ENCODE assay signal across 8 cellular contexts in genomic region chr15:40108855-40109735, GRCh38. TPM values are rescaled to one million over a fixed set of nuclear protein-coding genes. Genes with fewer than 3 reads are reported as not detected.
DNase-seq lines count a peak whose midpoint lies in the region; ATAC-seq and TF ChIP-seq lines count a peak whose summit lies in the region.

Gene BMF, minus strand, starts transcription at chr15:40108879. Its CDS starts 2,793 bp downstream, at chr15:40106086.

- no peaks in the 10 kb centered on the region for H3K79me1 ChIP-seq in H9 (ENCODE audit: insufficient read depth, low read depth, low read length, poor library complexity, severe bottlenecking)

- peak within 1 kb of the TSS; percentile 88 to 97 for H3K4me3 Mint-ChIP-seq in H9
- H3K4me3 Mint-ChIP-seq in neural progenitor cell, result peak within 1 kb of the TSS; percentile 96

- H3K27me3 ChIP-seq in H9 (ENCODE audit: insufficient read depth, low read length) (no peaks in the 10 kb centered on the region; the same call in 1 of the 2 replicates), MG63 (no peaks in the 10 kb centered on the region), foreskin keratinocyte (no peaks in the 10 kb centered on the region), neural progenitor cell (peaks cover 33% of the 10 kb centered on the region), stomach smooth muscle (ENCODE audit: control insufficient read depth in 1 of 2, insufficient read depth in 2 of 2, low read length in 2 of 2) (peaks cover 2% of the 10 kb centered on the region in 2 donors)

- no peak within 1 kb of the TSS for H4K91ac ChIP-seq in H9 (ENCODE audit: insufficient read length, low read depth, low read length)

- no peak within 1 kb of the TSS for H3K23ac ChIP-seq in H9 (ENCODE audit: insufficient read length, low read depth, low read length)

- H3K27ac ChIP-seq in H9 (ENCODE audit: insufficient read length, low read depth, low read length) (no peak within 1 kb of the TSS), foreskin keratinocyte (no peak within 1 kb of the TSS), neural progenitor cell (no peak within 1 kb of the TSS), stomach smooth muscle (ENCODE audit: low read length) (peak within 1 kb of the TSS; percentile 70)

- H3K36me3 Mint-ChIP-seq in H9 (ENCODE audit: insufficient read depth in 1 of 3, low read depth in 3 of 3) (peaks cover 0 to 18% (median 8%) of the 10 kb centered on the region in 3 experiments; a peak in 5 of 7 replicates), neural progenitor cell (peaks cover 13% of the 10 kb centered on the region)

- H4K20me1 ChIP-seq in H9 (ENCODE audit: control insufficient read depth, insufficient read depth, insufficient read length) (no peaks in the 10 kb centered on the region), neural progenitor cell (ENCODE audit: low read depth) (peaks cover 40% of the 10 kb centered on the region)

- peak; percentile 80 for ATAC-seq in foreskin keratinocyte

- no peak within 1 kb of the TSS for H3K4ac ChIP-seq in H9 (ENCODE audit: low read depth, low read length)

- no peaks in the 10 kb centered on the region for H3K9me3 ChIP-seq in H9 (ENCODE audit: control insufficient read depth, low read depth, low read length)
- H3K9me3 ChIP-seq in MG63, result no peaks in the 10 kb centered on the region
- no peaks in the 10 kb centered on the region for H3K9me3 ChIP-seq in neural progenitor cell (ENCODE audit: low read depth)
- H3K9me3 ChIP-seq in stomach smooth muscle (ENCODE audit: control insufficient read depth in 2 of 2, low read length in 2 of 2), result no peaks in the 10 kb centered on the region

- no peak within 1 kb of the TSS for H4K5ac ChIP-seq in H9 (ENCODE audit: insufficient read length, low read depth, low read length)

- H3K18ac ChIP-seq in H9 (ENCODE audit: insufficient read length, low read depth, low read length), result no peak within 1 kb of the TSS

- H3K56ac ChIP-seq in H9 (ENCODE audit: insufficient read length, low read depth, low read length), result no peak within 1 kb of the TSS

- no peak within 1 kb of the TSS for H2BK120ac ChIP-seq in H9 (ENCODE audit: low read depth, low read length, poor library complexity, severe bottlenecking)

- no peak within 1 kb of the TSS for H2BK20ac ChIP-seq in H9 (ENCODE audit: low read depth, low read length, poor library complexity, severe bottlenecking)

- no CpG with 5 or more reads among the region's 48 CpGs for WGBS in H9 (ENCODE audit: extremely low coverage, insufficient read length, low lambda C conversion rate)

- no peak within 1 kb of the TSS for H3T11ph ChIP-seq in H9 (ENCODE audit: low read length)

- H3K9me3 Mint-ChIP-seq in H9 (no peaks in the 10 kb centered on the region; a peak in 1 of 5 replicates), neural progenitor cell (no peaks in the 10 kb centered on the region)

- DNase-seq in ELR (ENCODE audit: low read depth), result peak; percentile 99
- peak; percentile 99 for DNase-seq in H9
- peak; percentile 98 for DNase-seq in MG63
- peak; percentile 96 to 98 for DNase-seq in SHP77 (lab: John Stamatoyannopoulos, UW)
- peak; percentile 99 for DNase-seq in activated effector memory CD4-positive, alpha-beta T cell treated with anti-CD3 and anti-CD28 coated beads, Interleukin-2, amount 50 U/mL, for 16 hours
- DNase-seq in foreskin keratinocyte, result peak; percentile 91 to 95
- peak; percentile 100 for DNase-seq in neural progenitor cell (ENCODE audit: low spot score)

- peak within 1 kb of the TSS; percentile 44 for H3K4me3 ChIP-seq in MG63
- H3K4me3 ChIP-seq in neural progenitor cell, result peak within 1 kb of the TSS; percentile 92
- peak within 1 kb of the TSS; percentile 87 to 91 for H3K4me3 ChIP-seq in stomach smooth muscle (ENCODE audit: low read length in 2 of 2)

- peaks cover 63 to 76% of the 10 kb centered on the region in 2 experiments for H3K4me1 Mint-ChIP-seq in H9
- H3K4me1 Mint-ChIP-seq in neural progenitor cell, result peaks cover 84% of the 10 kb centered on the region

- TF ChIP-seq CTCF in H9 (conservative IDR thresholded peaks at IDR 0.05), result peak; percentile 59; the same call in 2 of the 3 replicates
- TF ChIP-seq CTCF in foreskin keratinocyte (conservative IDR thresholded peaks at IDR 0.05), result peak; percentile 58
- TF ChIP-seq CTCF in neural progenitor cell (IDR thresholded peaks at IDR 0.05), result peak; percentile 53

- no peak within 1 kb of the TSS for H2AK5ac ChIP-seq in H9 (ENCODE audit: insufficient read length, low read length)

- no peak within 1 kb of the TSS for H2BK15ac ChIP-seq in H9 (ENCODE audit: low read depth, low read length)

- peak within 1 kb of the TSS; percentile 42; the same call in 1 of the 2 replicates for H3K14ac ChIP-seq in H9 (ENCODE audit: insufficient read depth, low read length)

- no peak within 1 kb of the TSS for H2BK12ac ChIP-seq in H9 (ENCODE audit: insufficient read length, low read depth, low read length)

- H3F3A ChIP-seq in neural progenitor cell (ENCODE audit: low read depth), result peaks cover 56% of the 10 kb centered on the region

- peaks cover 25% of the 10 kb centered on the region for H3K4me1 ChIP-seq in H9 (ENCODE audit: insufficient read depth, low read length)
- H3K4me1 ChIP-seq in foreskin keratinocyte, result peaks cover 10% of the 10 kb centered on the region
- H3K4me1 ChIP-seq in neural progenitor cell, result peaks cover 53% of the 10 kb centered on the region
- H3K4me1 ChIP-seq in stomach smooth muscle (ENCODE audit: control insufficient read depth, insufficient read depth, low read length), result peaks cover 49% of the 10 kb centered on the region

- H3K27me3 Mint-ChIP-seq in H9 (ENCODE audit: low read depth), result peaks cover 5% of the 10 kb centered on the region
- H3K27me3 Mint-ChIP-seq in neural progenitor cell (ENCODE audit: insufficient read depth, low read depth), result peaks cover 25% of the 10 kb centered on the region

- H4K8ac ChIP-seq in H9 (replicated peaks; ENCODE audit: insufficient read length, low read depth, low read length), result no peak within 1 kb of the TSS

- peaks cover 10% of the 10 kb centered on the region for H3K23me2 ChIP-seq in H9 (ENCODE audit: insufficient read length, low read depth, low read length, poor library complexity, severe bottlenecking)

- H3K9ac ChIP-seq in H9 (ENCODE audit: extremely low read depth, insufficient read length, low read length), result peak within 1 kb of the TSS; percentile 40
- H3K9ac ChIP-seq in neural progenitor cell, result no peak within 1 kb of the TSS
- H3K9ac ChIP-seq in stomach smooth muscle (ENCODE audit: low read length in 2 of 2), result peak within 1 kb of the TSS; percentile 60 to 81

- H2AFZ ChIP-seq in H9 (ENCODE audit: low read length) (no peak within 1 kb of the TSS), neural progenitor cell (replicated peaks) (peak within 1 kb of the TSS; percentile 85)

- no peak within 1 kb of the TSS for H2BK5ac ChIP-seq in H9 (ENCODE audit: insufficient read length, low read length)

- H3K36me3 ChIP-seq in MG63 (no peaks in the 10 kb centered on the region), neural progenitor cell (no peaks in the 10 kb centered on the region), stomach smooth muscle (ENCODE audit: control insufficient read depth in 2 of 2, insufficient read depth in 2 of 2, low read length in 2 of 2) (no peaks in the 10 kb centered on the region)

- H3K4me2 ChIP-seq in H9 (ENCODE audit: insufficient read depth, insufficient read length, low read length) (peak within 1 kb of the TSS; percentile 64), neural progenitor cell (peak within 1 kb of the TSS; percentile 94)

- no peaks in the 10 kb centered on the region for H3K79me2 ChIP-seq in H9 (ENCODE audit: insufficient read depth, low read length)
- H3K79me2 ChIP-seq in neural progenitor cell (ENCODE audit: low read depth), result no peaks in the 10 kb centered on the region

- H3K27ac Mint-ChIP-seq in H9, result peak within 1 kb of the TSS; percentile 95 to 97 (median 97)
- H3K27ac Mint-ChIP-seq in neural progenitor cell, result peak within 1 kb of the TSS; percentile 97

RNA-seq across cellular contexts. Expression of gene BMF, which starts in this region (rescaled TPM):
- total RNA-seq in H9 (2021) (13.2 and 15.0 TPM in 2 replicates), foreskin keratinocyte (0.07 and 0.34 TPM in 2 replicates), neural progenitor cell (ENCODE audit: low replicate concordance) (8.0 and 12.1 TPM in 2 replicates)
- total RNA-seq in MG63 (2014; rRNA removed; shearing (Covaris generic); ENCODE audit: low replicate concordance), result 0.20 TPM in 1 of 2 replicates, not detected in the other
- polyA plus RNA-seq in foreskin keratinocyte, result 0.07 and 0.22 TPM in 2 replicates

Comparison
In these comparisons a context has a peak if more than half of its experiments do, and no peak if none do; other contexts are left out.
1. Peak in DNase-seq and H3K4me3 ChIP-seq in MG63; RNA of the gene not detected or under 1 TPM.
2. Peak in DNase-seq and ATAC-seq in foreskin keratinocyte; RNA of the gene not detected or under 1 TPM.